Comparison of ENCODE assay signal across 8 cellular contexts in the genomic region with DNA sequence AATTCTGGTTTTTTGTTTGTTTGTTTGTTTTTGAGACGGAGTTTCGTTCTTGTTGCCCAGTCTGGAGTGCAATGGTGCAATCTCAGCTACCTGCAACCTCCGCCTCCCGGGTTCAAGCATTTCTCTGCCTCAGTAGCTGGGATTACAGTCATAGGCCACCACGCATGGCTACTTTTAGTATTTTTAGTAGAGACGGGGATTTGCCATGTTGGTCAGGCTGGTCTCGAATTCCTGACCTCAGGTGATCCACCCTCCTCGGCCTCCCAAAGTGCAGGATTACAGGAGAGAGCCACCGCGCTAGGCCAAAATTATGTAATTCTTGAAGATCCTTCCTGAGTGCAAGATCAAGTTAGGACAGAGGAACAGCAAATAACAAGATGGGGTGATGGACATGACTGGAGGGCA. TPM values are rescaled to one million over a fixed set of nuclear protein-coding genes. Genes with fewer than 3 reads are reported as not detected.
DNase-seq lines count a peak whose midpoint lies in the region.

No MANE protein-coding gene starts in this region.

- peaks cover 6% of the 10 kb centered on the region for H3K4me1 ChIP-seq in ACC112 (ENCODE audit: control insufficient read depth, insufficient read depth, low read length, unreplicated experiment)
- no peaks in the 10 kb centered on the region; the same call in 1 of the 2 replicates for H3K4me1 ChIP-seq in HUES64 (ENCODE audit: insufficient read depth, low read length)
- no peaks in the 10 kb centered on the region for H3K4me1 ChIP-seq in muscle layer of duodenum (ENCODE audit: control insufficient read depth in 1 of 2, insufficient read depth in 2 of 2, low read length in 2 of 2)

- 22% methylated on average over 10 of the region's 10 CpGs for WGBS in HUES64

- H3K27me3 ChIP-seq in ACC112 (ENCODE audit: insufficient read depth, low read length) (no peaks in the 10 kb centered on the region), HUES64 (ENCODE audit: insufficient read depth, low read length) (no peaks in the 10 kb centered on the region), muscle layer of duodenum (ENCODE audit: low read depth, low read length) (no peaks in the 10 kb centered on the region)

- H2AFZ ChIP-seq in ACC112 (ENCODE audit: low read length, unreplicated experiment), result peak overlapping the region; percentile 77

- H3K9ac ChIP-seq in HUES64 (ENCODE audit: low read depth, low read length), result peak overlapping the region; percentile 94

- DNase-seq in caudate nucleus (lab: John Stamatoyannopoulos, UW), result peak in 3 of 61 donors; percentile 33 to 59 (median 34)
- DNase-seq in NCI-H187 (lab: John Stamatoyannopoulos, UW), result no peak
- no peak for DNase-seq in activated gamma-delta T cell treated with Interleukin-2 at 50 U/mL for 16 hours
- no peak for DNase-seq in NCI-H187 treated with DMSO at 0.1 percent for 48 hours (lab: John Stamatoyannopoulos, UW)
- DNase-seq in NCI-H748 (lab: John Stamatoyannopoulos, UW; ENCODE audit: unreplicated experiment), result no peak

- no peaks in the 10 kb centered on the region for H3K36me3 ChIP-seq in ACC112 (ENCODE audit: insufficient read depth, low read length)
- H3K36me3 ChIP-seq in HUES64 (ENCODE audit: insufficient read depth, low read length), result peaks cover 21% of the 10 kb centered on the region
- peaks cover 0 to 1% of the 10 kb centered on the region in 2 donors for H3K36me3 ChIP-seq in muscle layer of duodenum (ENCODE audit: control insufficient read depth in 1 of 2, insufficient read depth in 2 of 2, low read length in 2 of 2)

- peak overlapping the region; percentile 94 for H3K4me3 ChIP-seq in ACC112 (ENCODE audit: low read depth, low read length)
- H3K4me3 ChIP-seq in HUES64 (ENCODE audit: low read length), result peak overlapping the region; percentile 73
- H3K4me3 ChIP-seq in muscle layer of duodenum (ENCODE audit: low read depth in 1 of 2, low read length in 2 of 2), result peak overlapping the region; percentile 95 to 97

- H3K27ac ChIP-seq in ACC112 (ENCODE audit: low read depth, low read length) (peak overlapping the region; percentile 75; the same call in 1 of the 2 replicates), HUES64 (ENCODE audit: low read depth, low read length) (peak overlapping the region; percentile 93; the same call in 1 of the 2 replicates), caudate nucleus (ENCODE audit: low read depth, low read length) (peak overlapping the region; percentile 63), muscle layer of duodenum (ENCODE audit: low read length) (peak overlapping the region; percentile 88)

- H3K9me3 ChIP-seq in HUES64 (ENCODE audit: insufficient read depth, low read depth, low read length) (no peaks in the 10 kb centered on the region), muscle layer of duodenum (ENCODE audit: control insufficient read depth in 1 of 2, low read length in 2 of 2) (no peaks in the 10 kb centered on the region)

- H3K79me2 ChIP-seq in ACC112 (ENCODE audit: control insufficient read depth, insufficient read depth, low read length, unreplicated experiment), result peaks cover 3% of the 10 kb centered on the region

RNA-seq across cellular contexts. Expression of gene ZNF33B, which starts 0.7 kb away (rescaled TPM):
- polyA plus RNA-seq in HUES64 (2013, experiment 1 of 2), result 13.2 TPM
- polyA plus RNA-seq in HUES64 (2013, experiment 2 of 2), result 14.5 TPM
